Comparison of ENCODE assay signal across 19 cellular contexts in the genomic region with DNA sequence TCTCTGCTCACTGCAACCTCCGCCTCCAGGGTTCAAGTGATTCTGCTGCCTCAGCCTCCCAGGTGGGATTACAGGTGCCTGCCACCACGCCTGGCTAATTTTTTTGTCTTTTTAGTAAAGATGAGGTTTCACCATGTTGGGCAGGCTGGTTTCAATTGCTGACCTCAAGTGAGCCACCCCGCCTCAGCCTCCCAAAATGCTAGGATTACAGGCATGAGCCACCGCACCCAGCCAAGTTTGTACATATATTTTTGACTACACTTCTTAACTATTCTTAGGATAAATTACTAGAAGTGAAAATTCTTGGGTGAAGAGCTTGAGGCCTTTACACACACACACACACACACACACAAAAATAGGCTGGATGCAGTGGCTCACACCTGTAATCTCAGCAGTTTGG. TPM values are rescaled to one million over a fixed set of nuclear protein-coding genes. Genes with fewer than 3 reads are reported as not detected.
DNase-seq lines count a peak whose midpoint lies in the region; ATAC-seq and TF ChIP-seq lines count a peak whose summit lies in the region.
"Had no signal": no experiment of that assay in that cellular context is flagged by ENCODE, and none has a peak within 500 bp of the region (broad histone marks: within the 10 kb centered on the region; RNA-seq: fewer than 3 reads in every experiment).

No MANE protein-coding gene starts in this region.

- H3K27ac ChIP-seq in neutrophil = peak overlapping the region; percentile 88
- H3K27ac ChIP-seq: A549, C4-2B, GM23248 had no signal

- H3K36me3 ChIP-seq in neutrophil = peaks cover 4% of the 10 kb centered on the region

- peak overlapping the region; percentile 35 for H3K4me3 Mint-ChIP-seq in natural killer cell
- H3K4me3 Mint-ChIP-seq in natural killer cell treated with Interleukin-12 subunit alpha and Interleukin-12 subunit beta and Interleukin-15 and Interleukin-18, amount 100 ng/mL, for 72 hours = no peak overlapping the region
- H3K4me3 Mint-ChIP-seq in dendritic cell treated with granulocyte-macrophage colony-stimulating factor and Interleukin-4, amounts not matched to agents 40 ng/mL and 50 ng/mL, for 4 days = no peak overlapping the region
- H3K4me3 Mint-ChIP-seq: CD4-positive, CD25-positive, alpha-beta regulatory T cell; CD8-positive, alpha-beta T cell had no signal

- H3K27me3 ChIP-seq in neutrophil = no peaks in the 10 kb centered on the region

- peaks cover 94 to 95% of the 10 kb centered on the region in 2 experiments for H3K4me1 ChIP-seq in neutrophil (ENCODE audit: control insufficient read depth in 1 of 2, insufficient read depth in 1 of 2, low read depth in 1 of 2, low read length in 1 of 2)

- no peak overlapping the region for H3K4me3 ChIP-seq in neutrophil (ENCODE audit: low read depth in 1 of 2, low read length in 1 of 2)
- H3K4me3 ChIP-seq: A549, GM23248 had no signal

- no peak for DNase-seq in natural killer cell
- DNase-seq in natural killer cell treated with Interleukin-12 subunit alpha and Interleukin-12 subunit beta and Interleukin-15 and Interleukin-18, amount 100 ng/mL, for 72 hours (ENCODE audit: low spot score) = no peak
- DNase-seq in HCEC 1CT = no peak
- no peak for DNase-seq in GM20000 (ENCODE audit: low spot score)
- DNase-seq in AG08396 (ENCODE audit: low spot score) = no peak
- DNase-seq: 8988T; ACHN; Caco-2; CD4-positive, CD25-positive, alpha-beta regulatory T cell; CD8-positive, alpha-beta T cell; DMS153; DND-41; GM23248; H7 had no signal

- no peaks in the 10 kb centered on the region for H3K36me3 Mint-ChIP-seq in natural killer cell
- H3K36me3 Mint-ChIP-seq in natural killer cell treated with Interleukin-12 subunit alpha and Interleukin-12 subunit beta and Interleukin-15 and Interleukin-18, amount 100 ng/mL, for 72 hours = no peaks in the 10 kb centered on the region
- H3K36me3 Mint-ChIP-seq in dendritic cell treated with granulocyte-macrophage colony-stimulating factor and Interleukin-4, amounts not matched to agents 40 ng/mL and 50 ng/mL, for 4 days (ENCODE audit: low read depth) = peaks cover 35% of the 10 kb centered on the region
- H3K36me3 Mint-ChIP-seq: CD4-positive, CD25-positive, alpha-beta regulatory T cell; CD8-positive, alpha-beta T cell had no signal

- intact Hi-C loops in natural killer cell (cut with micrococcal nuclease) = no loop called here
- intact Hi-C loops in dendritic cell treated with granulocyte-macrophage colony-stimulating factor and Interleukin-4, amounts not matched to agents 40 ng/mL and 50 ng/mL, for 4 days (cut with micrococcal nuclease) = no loop called here

- no peaks in the 10 kb centered on the region for H3K27me3 Mint-ChIP-seq in natural killer cell (ENCODE audit: low read depth in 2 of 2)
- no peaks in the 10 kb centered on the region for H3K27me3 Mint-ChIP-seq in natural killer cell treated with Interleukin-12 subunit alpha and Interleukin-12 subunit beta and Interleukin-15 and Interleukin-18, amount 100 ng/mL, for 72 hours
- no peaks in the 10 kb centered on the region for H3K27me3 Mint-ChIP-seq in dendritic cell treated with granulocyte-macrophage colony-stimulating factor and Interleukin-4, amounts not matched to agents 40 ng/mL and 50 ng/mL, for 4 days
- H3K27me3 Mint-ChIP-seq: CD4-positive, CD25-positive, alpha-beta regulatory T cell had no signal

- H3K9me3 Mint-ChIP-seq in natural killer cell = no peaks in the 10 kb centered on the region
- no peaks in the 10 kb centered on the region for H3K9me3 Mint-ChIP-seq in natural killer cell treated with Interleukin-12 subunit alpha and Interleukin-12 subunit beta and Interleukin-15 and Interleukin-18, amount 100 ng/mL, for 72 hours
- H3K9me3 Mint-ChIP-seq in dendritic cell treated with granulocyte-macrophage colony-stimulating factor and Interleukin-4, amounts not matched to agents 40 ng/mL and 50 ng/mL, for 4 days = no peaks in the 10 kb centered on the region
- H3K9me3 Mint-ChIP-seq: CD8-positive, alpha-beta T cell had no signal

- H3K27ac Mint-ChIP-seq in natural killer cell = no peak overlapping the region
- no peak overlapping the region for H3K27ac Mint-ChIP-seq in natural killer cell treated with Interleukin-12 subunit alpha and Interleukin-12 subunit beta and Interleukin-15 and Interleukin-18, amount 100 ng/mL, for 72 hours
- peak overlapping the region; percentile 46 for H3K27ac Mint-ChIP-seq in dendritic cell treated with granulocyte-macrophage colony-stimulating factor and Interleukin-4, amounts not matched to agents 40 ng/mL and 50 ng/mL, for 4 days
- H3K27ac Mint-ChIP-seq: CD4-positive, CD25-positive, alpha-beta regulatory T cell; CD8-positive, alpha-beta T cell had no signal

- no peaks in the 10 kb centered on the region for H3K9me3 ChIP-seq in neutrophil
- H3K9me3 ChIP-seq: A549, Caco-2 had no signal

- peaks cover 45 to 59% of the 10 kb centered on the region in 2 donors for H3K4me1 Mint-ChIP-seq in natural killer cell
- peaks cover 46 to 50% of the 10 kb centered on the region in 2 donors for H3K4me1 Mint-ChIP-seq in natural killer cell treated with Interleukin-12 subunit alpha and Interleukin-12 subunit beta and Interleukin-15 and Interleukin-18, amount 100 ng/mL, for 72 hours (ENCODE audit: low read depth in 2 of 2)
- peaks cover 74% of the 10 kb centered on the region for H3K4me1 Mint-ChIP-seq in dendritic cell treated with granulocyte-macrophage colony-stimulating factor and Interleukin-4, amounts not matched to agents 40 ng/mL and 50 ng/mL, for 4 days (ENCODE audit: low read depth)

- TF ChIP-seq CTCF in natural killer cell (IDR thresholded peaks at IDR 0.05) (no peak), neutrophil (IDR thresholded peaks at IDR 0.05) (no peak), GM20000 (IDR thresholded peaks at IDR 0.05; ENCODE audit: extremely low read depth, missing control alignments) (no peak)

- ATAC-seq in natural killer cell = no peak
- no peak for ATAC-seq in natural killer cell treated with Interleukin-12 subunit alpha and Interleukin-12 subunit beta and Interleukin-15 and Interleukin-18, amount 100 ng/mL, for 72 hours
- ATAC-seq: A549; CD8-positive, alpha-beta T cell; HCT116 had no signal

RNA-seq across cellular contexts. Expression of a gene that starts 1.4 kb away (rescaled TPM):
- 100 to 1,000 TPM; 370 to 545 (median 428) TPM for total RNA-seq in natural killer cell
- 10 to 100 TPM; 63.9 to 77.8 TPM for total RNA-seq in natural killer cell treated with Interleukin-12 subunit alpha and Interleukin-12 subunit beta and Interleukin-15 and Interleukin-18, amount 100 ng/mL, for 72 hours
- total RNA-seq: Caco-2, GM23248, H7 had no signal

RNA-seq across cellular contexts. Expression of a gene that starts 41.4 kb away (rescaled TPM):
- total RNA-seq in natural killer cell = not detected
- total RNA-seq in natural killer cell treated with Interleukin-12 subunit alpha and Interleukin-12 subunit beta and Interleukin-15 and Interleukin-18, amount 100 ng/mL, for 72 hours = not detected
- total RNA-seq: Caco-2; CD4-positive, CD25-positive, alpha-beta regulatory T cell; CD8-positive, alpha-beta T cell; GM23248; H7 had no signal

RNA-seq across cellular contexts. Expression of a gene that starts 44.4 kb away (rescaled TPM):
- under 1 TPM in 2 of 3 donors, not detected in 1; 0.05 to 0.07 TPM for total RNA-seq in natural killer cell
- total RNA-seq in natural killer cell treated with Interleukin-12 subunit alpha and Interleukin-12 subunit beta and Interleukin-15 and Interleukin-18, amount 100 ng/mL, for 72 hours = under 1 TPM in 1 of 2 donors, not detected in 1; 0.06 TPM
- total RNA-seq: GM23248 had no signal

RNA-seq across cellular contexts. Expression of a gene that starts 55.8 kb away (rescaled TPM):
- total RNA-seq in natural killer cell = 10 to 100 TPM; 29.7 to 38.1 (median 37.6) TPM
- total RNA-seq in natural killer cell treated with Interleukin-12 subunit alpha and Interleukin-12 subunit beta and Interleukin-15 and Interleukin-18, amount 100 ng/mL, for 72 hours = 10 to 100 TPM; 23.1 to 29.8 TPM

Comparison
In these comparisons a context has a peak if more than half of its experiments do, and no peak if none do; other contexts are left out.
1. RNA of a gene that starts 1.4 kb away (total RNA-seq): 370 to 545 TPM in natural killer cell; 63.9 to 77.8 TPM in natural killer cell treated with Interleukin-12 subunit alpha and Interleukin-12 subunit beta and Interleukin-15 and Interleukin-18, amount 100 ng/mL, for 72 hours; every median in the first group is over 4 times any median in the second.